In genomic region chr17:21389352-21389751, GRCh38 we compare ENCODE assay signal across 22 cellular contexts. TPM values are rescaled to one million over a fixed set of nuclear protein-coding genes. Genes with fewer than 3 reads are reported as not detected.
"Had no signal": no experiment of that assay in that cellular context is flagged by ENCODE, and none has a peak within 500 bp of the region (broad histone marks: within the 10 kb centered on the region; RNA-seq: fewer than 3 reads in every experiment).

No MANE protein-coding gene starts in this region.

- H3K4me3 Mint-ChIP-seq: dendritic cell treated with granulocyte-macrophage colony-stimulating factor and Interleukin-4, amounts not matched to agents 40 ng/mL and 50 ng/mL, for 4 days; effector memory CD8-positive, alpha-beta T cell; naive thymus-derived CD4-positive, alpha-beta T cell; nephron progenitor cell had no signal

- H3K36me3 Mint-ChIP-seq: naive thymus-derived CD4-positive, alpha-beta T cell had no signal

- H3K27ac ChIP-seq: epithelial cell of prostate, esophagus muscularis mucosa, gastrocnemius medialis, heart right ventricle, neutrophil, spleen, suprapubic skin, thyroid gland, upper lobe of left lung had no signal

- ATAC-seq: effector memory CD8-positive, alpha-beta T cell; gastrocnemius medialis; heart right ventricle; left lobe of liver; naive thymus-derived CD4-positive, alpha-beta T cell; sciatic nerve had no signal

- H3K27me3 Mint-ChIP-seq: naive thymus-derived CD4-positive, alpha-beta T cell had no signal

- H3K27me3 ChIP-seq: gastrocnemius medialis, heart right ventricle, neutrophil, thyroid gland, upper lobe of left lung had no signal

- H3K4me1 Mint-ChIP-seq: naive thymus-derived CD4-positive, alpha-beta T cell had no signal

- H3K9me3 Mint-ChIP-seq: dendritic cell treated with granulocyte-macrophage colony-stimulating factor and Interleukin-4, amounts not matched to agents 40 ng/mL and 50 ng/mL, for 4 days; effector memory CD8-positive, alpha-beta T cell; naive thymus-derived CD4-positive, alpha-beta T cell; nephron progenitor cell had no signal

- DNase-seq: effector memory CD8-positive, alpha-beta T cell; gastrocnemius medialis; heart right ventricle; islet precursor cell; mammary epithelial cell; naive thymus-derived CD4-positive, alpha-beta T cell; nephron progenitor cell; posterior cingulate gyrus; spleen; stimulated activated CD4-positive, alpha-beta T cell treated with anti-CD3 and anti-CD28 coated beads, Interleukin-15, amount 100 ng/mL, for 24 hours; stimulated activated CD4-positive, alpha-beta T cell treated with anti-CD3 and anti-CD28 coated beads, Interleukin-1b, Interleukin-23, amount 100 ng/mL, for 48 hours; stimulated activated CD4-positive, alpha-beta T cell treated with anti-CD3 and anti-CD28 coated beads, Interleukin-4, amount 100 ng/mL, for 24 hours; stimulated activated naive CD4-positive, alpha-beta T cell; thyroid gland; upper lobe of left lung had no signal

- H3K36me3 ChIP-seq: esophagus muscularis mucosa, gastrocnemius medialis, heart right ventricle, neutrophil, spleen, suprapubic skin, thyroid gland, upper lobe of left lung had no signal

- H3K4me3 ChIP-seq: esophagus muscularis mucosa, gastrocnemius medialis, heart right ventricle, spleen, suprapubic skin, thyroid gland, upper lobe of left lung had no signal

- H3K27ac Mint-ChIP-seq: dendritic cell treated with granulocyte-macrophage colony-stimulating factor and Interleukin-4, amounts not matched to agents 40 ng/mL and 50 ng/mL, for 4 days; naive thymus-derived CD4-positive, alpha-beta T cell; nephron progenitor cell had no signal

- H3K9me3 ChIP-seq: esophagus muscularis mucosa, gastrocnemius medialis, heart right ventricle, neutrophil, spleen, suprapubic skin, thyroid gland, upper lobe of left lung had no signal

RNA-seq across cellular contexts. Expression of gene KCNJ12, which starts 13.2 kb away (rescaled TPM):
- total RNA-seq: mammary epithelial cell had no signal
